Comparison of ENCODE assay signal across 22 cellular contexts in genomic region chr1:147821883-147822282, GRCh38.
DNase-seq lines count a peak whose midpoint lies in the region; ATAC-seq and TF ChIP-seq lines count a peak whose summit lies in the region.
"Had no signal": no experiment of that assay in that cellular context is flagged by ENCODE, and none has a peak within 500 bp of the region (broad histone marks: within the 10 kb centered on the region; RNA-seq: fewer than 3 reads in every experiment).

No MANE protein-coding gene starts in this region.

- H3K27ac ChIP-seq in mammary epithelial cell (ENCODE audit: insufficient read depth, low read depth, low read length) (no peak overlapping the region), mesendoderm (ENCODE audit: low read depth, low read length) (no peak overlapping the region), upper lobe of right lung (no peak overlapping the region)
- H3K27ac ChIP-seq: cardiac muscle cell, SJSA1, suprapubic skin had no signal

- H3K9me3 Mint-ChIP-seq in MCF 10A (ENCODE audit: unreplicated experiment) (no peaks in the 10 kb centered on the region), Caco-2 (ENCODE audit: unreplicated experiment) (no peaks in the 10 kb centered on the region), glutamatergic neuron (ENCODE audit: unreplicated experiment) (peaks cover 2% of the 10 kb centered on the region)
- H3K9me3 Mint-ChIP-seq: activated CD4-positive, alpha-beta T cell treated with anti-CD3 and anti-CD28 coated beads, Interleukin-2, amount 10 ng/mL, durations not matched to agents 7 days and 5 days; effector memory CD8-positive, alpha-beta T cell had no signal

- no peaks in the 10 kb centered on the region for H3K79me2 ChIP-seq in mammary epithelial cell (ENCODE audit: insufficient read depth, low read length)
- no peaks in the 10 kb centered on the region for H3K79me2 ChIP-seq in mesendoderm (ENCODE audit: control insufficient read depth, insufficient read depth, low read length)

- H3K4me3 ChIP-seq in mammary epithelial cell (replicated peaks in 1 of 3; ENCODE audit: insufficient read depth in 1 of 3, low read depth in 2 of 3, low read length in 3 of 3) (no peak overlapping the region), fibroblast of villous mesenchyme (ENCODE audit: low read depth, low read length) (no peak overlapping the region), mesendoderm (ENCODE audit: low read length) (no peak overlapping the region), upper lobe of right lung (no peak overlapping the region), Caco-2 (ENCODE audit: low read depth, low read length) (no peak overlapping the region)
- H3K4me3 ChIP-seq: cardiac muscle cell, SJSA1, suprapubic skin had no signal

- intact Hi-C loops in MCF 10A (cut with micrococcal nuclease): no loop called here
- intact Hi-C loops in mammary epithelial cell (cut with micrococcal nuclease): no loop called here
- intact Hi-C loops in upper lobe of right lung (cut with DNase I): no loop called here
- intact Hi-C loops in Caco-2 (cut with micrococcal nuclease; ENCODE audit: unreplicated experiment): no loop called here

- H3K18ac ChIP-seq in mesendoderm (ENCODE audit: low read length): no peak overlapping the region

- H3K4me1 ChIP-seq in mammary epithelial cell (ENCODE audit: insufficient read depth, low read length): peaks cover 3% of the 10 kb centered on the region
- H3K4me1 ChIP-seq in mesendoderm (ENCODE audit: control insufficient read depth, low read depth, low read length): peaks cover 5% of the 10 kb centered on the region
- peaks cover 7% of the 10 kb centered on the region for H3K4me1 ChIP-seq in upper lobe of right lung
- no peaks in the 10 kb centered on the region for H3K4me1 ChIP-seq in Caco-2
- H3K4me1 ChIP-seq: SJSA1, suprapubic skin had no signal

- no peak overlapping the region for H3K4me3 Mint-ChIP-seq in MCF 10A (ENCODE audit: unreplicated experiment)
- no peak overlapping the region for H3K4me3 Mint-ChIP-seq in Caco-2 (ENCODE audit: unreplicated experiment)
- no peak overlapping the region for H3K4me3 Mint-ChIP-seq in glutamatergic neuron (ENCODE audit: unreplicated experiment)
- H3K4me3 Mint-ChIP-seq: activated CD4-positive, alpha-beta T cell treated with anti-CD3 and anti-CD28 coated beads, Interleukin-2, amount 10 ng/mL, durations not matched to agents 7 days and 5 days; activated naive CD8-positive, alpha-beta T cell; CD14-positive monocyte; effector memory CD8-positive, alpha-beta T cell had no signal

- BruUV-seq in MCF 10A (replicated peaks; lab: Mats Ljungman, UMichigan) (no TSS peak), mammary epithelial cell (replicated peaks; lab: Mats Ljungman, UMichigan) (no TSS peak), Caco-2 (replicated peaks; lab: Mats Ljungman, UMichigan) (no TSS peak)

- H3K79me1 ChIP-seq in mesendoderm (ENCODE audit: low read length): no peaks in the 10 kb centered on the region

- no peak overlapping the region for H3K4me2 ChIP-seq in mammary epithelial cell (ENCODE audit: insufficient read depth, low read depth, low read length)
- no peak overlapping the region for H3K4me2 ChIP-seq in mesendoderm (ENCODE audit: low read length)

- no peak overlapping the region for H3K27ac Mint-ChIP-seq in MCF 10A (ENCODE audit: low read depth, unreplicated experiment)
- no peak overlapping the region for H3K27ac Mint-ChIP-seq in Caco-2 (ENCODE audit: unreplicated experiment)
- no peak overlapping the region for H3K27ac Mint-ChIP-seq in glutamatergic neuron (ENCODE audit: unreplicated experiment)
- H3K27ac Mint-ChIP-seq: activated CD4-positive, alpha-beta T cell treated with anti-CD3 and anti-CD28 coated beads, Interleukin-2, amount 10 ng/mL, durations not matched to agents 7 days and 5 days; activated naive CD8-positive, alpha-beta T cell; CD14-positive monocyte; effector memory CD8-positive, alpha-beta T cell had no signal

- H4K5ac ChIP-seq in mesendoderm (ENCODE audit: low read length): no peak overlapping the region

- CTCF ChIA-PET in MCF 10A (lab: Yijun Ruan, JAX): interaction anchor here (0.6 to 1.5 kb wide), 2 partner anchors 9 to 14 kb away, joined by 3 to 6 read pairs; no protein-coding TSS in a partner anchor
- CTCF ChIA-PET in mammary epithelial cell (lab: Charles Lee; ENCODE audit: low non-redundant PET): no interaction called here
- CTCF ChIA-PET in Caco-2 (lab: Charles Lee): no interaction called here

- peak overlapping the region; percentile 57 for H2BK5ac ChIP-seq in mesendoderm (ENCODE audit: low read length)

- peak overlapping the region; percentile 62 for H3K4ac ChIP-seq in mesendoderm (ENCODE audit: low read depth, low read length)

- H3K36me3 Mint-ChIP-seq in MCF 10A (ENCODE audit: insufficient read depth, unreplicated experiment) (no peaks in the 10 kb centered on the region), Caco-2 (ENCODE audit: insufficient read depth, unreplicated experiment) (no peaks in the 10 kb centered on the region), glutamatergic neuron (ENCODE audit: unreplicated experiment) (no peaks in the 10 kb centered on the region)
- H3K36me3 Mint-ChIP-seq: activated naive CD8-positive, alpha-beta T cell; CD14-positive monocyte had no signal

- DNase-seq in MCF 10A (ENCODE audit: unreplicated experiment) (peak; percentile 14), mammary epithelial cell (no peak), fibroblast of villous mesenchyme (ENCODE audit: low read depth) (peak; percentile 53), mesendoderm (no peak), upper lobe of right lung (no peak), Caco-2 (no peak), glutamatergic neuron (no peak), HK-2 (ENCODE audit: unreplicated experiment) (no peak)
- DNase-seq: 8988T; activated CD4-positive, alpha-beta T cell treated with anti-CD3 and anti-CD28 coated beads, Interleukin-2, amount 10 ng/mL, durations not matched to agents 7 days and 5 days; DND-41; effector memory CD8-positive, alpha-beta T cell; Kasumi-1; kidney; NCI-H1436 treated with DMSO at 0.1 percent for 48 hours; NCI-H226; posterior cingulate gyrus had no signal

- no peaks in the 10 kb centered on the region for H3K9me3 ChIP-seq in mammary epithelial cell (replicated peaks; ENCODE audit: insufficient read depth, low read length)
- no peaks in the 10 kb centered on the region for H3K9me3 ChIP-seq in upper lobe of right lung
- no peaks in the 10 kb centered on the region for H3K9me3 ChIP-seq in Caco-2
- H3K9me3 ChIP-seq: SJSA1, suprapubic skin had no signal

- POLR2A ChIA-PET in MCF 10A (lab: Yijun Ruan, JAX): interaction anchor here (0.8 kb wide), 1 partner anchor 9 kb away, joined by 3 read pairs; no protein-coding TSS in a partner anchor
- POLR2A ChIA-PET in Caco-2 (lab: Charles Lee): no interaction called here

- ATAC-seq in upper lobe of right lung: peak; percentile 71
- ATAC-seq: effector memory CD8-positive, alpha-beta T cell had no signal

- H3K36me3 ChIP-seq in mammary epithelial cell (ENCODE audit: insufficient read depth, low read length) (no peaks in the 10 kb centered on the region), mesendoderm (ENCODE audit: control insufficient read depth, insufficient read depth, low read length) (no peaks in the 10 kb centered on the region), upper lobe of right lung (no peaks in the 10 kb centered on the region), Caco-2 (ENCODE audit: control insufficient read depth, insufficient read depth, low read length) (no peaks in the 10 kb centered on the region)
- H3K36me3 ChIP-seq: cardiac muscle cell, SJSA1, suprapubic skin had no signal

- peak overlapping the region; percentile 4 for H2BK120ac ChIP-seq in mesendoderm (ENCODE audit: low read depth, low read length)

- H3K27me3 Mint-ChIP-seq in MCF 10A (ENCODE audit: insufficient read depth, unreplicated experiment) (no peaks in the 10 kb centered on the region), Caco-2 (ENCODE audit: insufficient read depth, unreplicated experiment) (no peaks in the 10 kb centered on the region), glutamatergic neuron (ENCODE audit: unreplicated experiment) (no peaks in the 10 kb centered on the region)
- H3K27me3 Mint-ChIP-seq: effector memory CD8-positive, alpha-beta T cell had no signal

- peak overlapping the region; percentile 95 for H2AK5ac ChIP-seq in mesendoderm (ENCODE audit: low read length)

- in situ Hi-C loops in mammary epithelial cell (cut with MboI; ENCODE audit: low sequenced_read_pairs in 2 of 2): no loop called here

- no peak overlapping the region for H3K23ac ChIP-seq in mesendoderm (ENCODE audit: low read length)

- no peak for TF ChIP-seq CTCF in MCF 10A (IDR thresholded peaks at IDR 0.05; ENCODE audit: unreplicated experiment)
- no peak for TF ChIP-seq CTCF in mammary epithelial cell (conservative IDR thresholded peaks at IDR 0.05 in 1 of 2, IDR thresholded peaks at IDR 0.05 in 1 of 2; ENCODE audit: extremely low read depth in 1 of 2, insufficient read depth in 1 of 2, low read depth in 1 of 2, low read length in 2 of 2)
- TF ChIP-seq CTCF in fibroblast of villous mesenchyme (IDR thresholded peaks at IDR 0.05; ENCODE audit: insufficient read depth, low read depth, low read length): no peak
- TF ChIP-seq CTCF in upper lobe of right lung (IDR thresholded peaks at IDR 0.05): no peak
- no peak for TF ChIP-seq CTCF in Caco-2 (IDR thresholded peaks at IDR 0.05; ENCODE audit: insufficient read depth in 1 of 2, low read depth in 1 of 2, low read length in 1 of 2, severe bottlenecking in 1 of 2, unreplicated experiment in 1 of 2)
- no peak for TF ChIP-seq CTCF in glutamatergic neuron (IDR thresholded peaks at IDR 0.05; ENCODE audit: partially characterized antibody, unreplicated experiment)

- H3K4me1 Mint-ChIP-seq in MCF 10A (ENCODE audit: insufficient read depth, unreplicated experiment) (no peaks in the 10 kb centered on the region), Caco-2 (ENCODE audit: low read depth, unreplicated experiment) (no peaks in the 10 kb centered on the region), glutamatergic neuron (ENCODE audit: low read depth, unreplicated experiment) (no peaks in the 10 kb centered on the region)
- H3K4me1 Mint-ChIP-seq: activated CD4-positive, alpha-beta T cell treated with anti-CD3 and anti-CD28 coated beads, Interleukin-2, amount 10 ng/mL, durations not matched to agents 7 days and 5 days; CD14-positive monocyte had no signal

- H4K8ac ChIP-seq in mesendoderm (ENCODE audit: low read depth, low read length): no peak overlapping the region

- H2BK15ac ChIP-seq in mesendoderm (replicated peaks; ENCODE audit: low read depth): no peak overlapping the region

- H3K9ac ChIP-seq in mammary epithelial cell (ENCODE audit: insufficient read depth, low read length) (no peak overlapping the region), mesendoderm (ENCODE audit: low read length) (peak overlapping the region; percentile 4)

- peak overlapping the region; percentile 65 for H3K56ac ChIP-seq in mesendoderm (ENCODE audit: low read length)

- H3K27me3 ChIP-seq in mammary epithelial cell (ENCODE audit: insufficient read depth, low read length) (no peaks in the 10 kb centered on the region), mesendoderm (ENCODE audit: insufficient read depth, low read length, poor library complexity) (no peaks in the 10 kb centered on the region), upper lobe of right lung (no peaks in the 10 kb centered on the region), Caco-2 (replicated peaks; ENCODE audit: control insufficient read depth, insufficient read depth, low read length) (no peaks in the 10 kb centered on the region)

- WGBS in mammary epithelial cell (ENCODE audit: low coverage, missing lambda C conversion rate): 61% methylated on average over 2 of the region's 2 CpGs
- no CpG with 5 or more reads among the region's 2 CpGs for WGBS in mesendoderm (ENCODE audit: extremely low coverage, insufficient coverage, low lambda C conversion rate)

- dilution Hi-C loops in mammary epithelial cell (cut with HindIII; ENCODE audit: low sequenced_read_pairs): loop anchor here (5.0 kb wide), 2 partner anchors 40 to 50 kb away; no protein-coding TSS in a partner anchor

- H2AFZ ChIP-seq in mammary epithelial cell (ENCODE audit: low read depth, low read length): no peak overlapping the region

- no peaks in the 10 kb centered on the region for H4K20me1 ChIP-seq in mammary epithelial cell (ENCODE audit: insufficient read depth, low read length)

Comparison
In these comparisons a context has a peak if more than half of its experiments do, and no peak if none do; other contexts are left out.
1. DNase-seq: peak in MCF 10A (single experiment) and fibroblast of villous mesenchyme (single experiment); none in mammary epithelial cell (single experiment), mesendoderm (single experiment), upper lobe of right lung (single experiment), Caco-2 (0 of 2), glutamatergic neuron (single experiment) and HK-2 (single experiment).